Comparison of ENCODE assay signal across 20 cellular contexts in genomic region chr6:102736941-102737368, GRCh38.
DNase-seq lines count a peak whose midpoint lies in the region; ATAC-seq and TF ChIP-seq lines count a peak whose summit lies in the region.
"Had no signal": no experiment of that assay in that cellular context is flagged by ENCODE, and none has a peak within 500 bp of the region (broad histone marks: within the 10 kb centered on the region; RNA-seq: fewer than 3 reads in every experiment).

No MANE protein-coding gene starts in this region.

- peak overlapping the region; percentile 44 for H3K4me2 ChIP-seq in SK-N-SH
- peak overlapping the region; percentile 32 for H3K4me2 ChIP-seq in fibroblast of lung (ENCODE audit: extremely low read depth, insufficient read depth, low read length)
- peak overlapping the region; percentile 24 for H3K4me2 ChIP-seq in smooth muscle cell
- H3K4me2 ChIP-seq: BLaER1 treated with 17β-estradiol and CSF1 and Interleukin-3, amounts not matched to agents 10 nM and 100 nM had no signal

- H3K9me3 Mint-ChIP-seq in CD4-positive, alpha-beta T cell, result peaks cover 4% of the 10 kb centered on the region

- peaks cover 17% of the 10 kb centered on the region for H3F3A ChIP-seq in SK-N-SH (replicated peaks; ENCODE audit: insufficient read depth)
- H3F3A ChIP-seq in smooth muscle cell (ENCODE audit: low read depth), result no peaks in the 10 kb centered on the region

- no peak overlapping the region for H3K27ac Mint-ChIP-seq in CD4-positive, alpha-beta T cell
- H3K27ac Mint-ChIP-seq: T-cell had no signal

- TF ChIP-seq EP300 in SK-N-SH (IDR thresholded peaks at IDR 0.05; ENCODE audit: borderline replicate concordance in 1 of 2, low read depth in 1 of 2, low read length in 1 of 2), result peak in 1 of 2 experiments; percentile 12; a peak in 1 of 4 replicates

- no peaks in the 10 kb centered on the region; the same call in 1 of the 2 replicates for H3K9me2 ChIP-seq in SK-N-SH

- no peak overlapping the region for H3K4me3 Mint-ChIP-seq in CD4-positive, alpha-beta T cell
- H3K4me3 Mint-ChIP-seq: T-cell had no signal

- H3K79me2 ChIP-seq in SK-N-SH (ENCODE audit: insufficient read depth) (no peaks in the 10 kb centered on the region), fibroblast of lung (ENCODE audit: control insufficient read depth, insufficient read depth, low read length) (no peaks in the 10 kb centered on the region), smooth muscle cell (ENCODE audit: low read depth) (no peaks in the 10 kb centered on the region)

- no peaks in the 10 kb centered on the region for H3K27me3 Mint-ChIP-seq in CD4-positive, alpha-beta T cell
- H3K27me3 Mint-ChIP-seq: T-cell had no signal

- H2AFZ ChIP-seq in SK-N-SH (ENCODE audit: low read depth), result peak overlapping the region; percentile 90
- H2AFZ ChIP-seq in fibroblast of lung (ENCODE audit: low read length), result peak overlapping the region; percentile 71
- H2AFZ ChIP-seq in smooth muscle cell (ENCODE audit: low read depth), result peak overlapping the region; percentile 31

- H3K9ac ChIP-seq in SK-N-SH (no peak overlapping the region), fibroblast of lung (ENCODE audit: insufficient read depth, low read length) (no peak overlapping the region), smooth muscle cell (ENCODE audit: low read depth) (no peak overlapping the region)
- H3K9ac ChIP-seq: BLaER1 treated with 17β-estradiol and CSF1 and Interleukin-3, amounts not matched to agents 10 nM and 100 nM had no signal

- H3K27ac ChIP-seq in SK-N-SH (ENCODE audit: low read depth in 2 of 2, low read length in 1 of 2) (peak overlapping the region in 1 of 2 experiments; percentile 75; a peak in 2 of 4 replicates), fibroblast of lung (ENCODE audit: insufficient read depth, low read length) (peak overlapping the region; percentile 76), smooth muscle cell (ENCODE audit: low read depth) (peak overlapping the region; percentile 11)
- H3K27ac ChIP-seq in CD4-positive, alpha-beta T cell (ENCODE audit: low read depth, low read length), result no peak overlapping the region
- H3K27ac ChIP-seq: BLaER1 treated with 17β-estradiol and CSF1 and Interleukin-3, amounts not matched to agents 10 nM and 100 nM; WERI-Rb-1 had no signal

- H4K20me1 ChIP-seq in SK-N-SH (ENCODE audit: insufficient read depth) (no peaks in the 10 kb centered on the region), fibroblast of lung (ENCODE audit: control insufficient read depth, extremely low read depth, insufficient read depth, low read length) (no peaks in the 10 kb centered on the region), smooth muscle cell (ENCODE audit: low read depth) (no peaks in the 10 kb centered on the region)
- H4K20me1 ChIP-seq: BLaER1 treated with 17β-estradiol and CSF1 and Interleukin-3, amounts not matched to agents 10 nM and 100 nM had no signal

- POLR2A ChIA-PET in SK-N-SH (lab: Yijun Ruan, JAX), result no interaction called here
- POLR2A ChIA-PET in CD4-positive, alpha-beta T cell (lab: Charles Lee), result no interaction called here

- H3K4me1 Mint-ChIP-seq in CD4-positive, alpha-beta T cell (ENCODE audit: low read depth), result no peaks in the 10 kb centered on the region
- H3K4me1 Mint-ChIP-seq: T-cell had no signal

- no peak overlapping the region for H3K4me3 ChIP-seq in SK-N-SH (ENCODE audit: low read depth in 2 of 2, low read length in 1 of 2)
- H3K4me3 ChIP-seq in fibroblast of lung (replicated peaks in 1 of 4; ENCODE audit: control extremely low read depth in 1 of 4, insufficient read depth in 1 of 4, low read depth in 3 of 4, low read length in 4 of 4), result no peak overlapping the region
- no peak overlapping the region for H3K4me3 ChIP-seq in smooth muscle cell
- H3K4me3 ChIP-seq: BLaER1 treated with 17β-estradiol and CSF1 and Interleukin-3, amounts not matched to agents 10 nM and 100 nM had no signal

- H3K9me3 ChIP-seq in SK-N-SH, result no peaks in the 10 kb centered on the region
- no peaks in the 10 kb centered on the region for H3K9me3 ChIP-seq in fibroblast of lung (ENCODE audit: control insufficient read depth, insufficient read depth, low read depth, low read length)
- no peaks in the 10 kb centered on the region for H3K9me3 ChIP-seq in smooth muscle cell (replicated peaks; ENCODE audit: low read depth)
- H3K9me3 ChIP-seq in CD4-positive, alpha-beta T cell (ENCODE audit: control insufficient read depth, low read length), result no peaks in the 10 kb centered on the region
- H3K9me3 ChIP-seq: BLaER1 treated with 17β-estradiol and CSF1 and Interleukin-3, amounts not matched to agents 10 nM and 100 nM had no signal

- DNase-seq in ELR (ENCODE audit: low read depth), result peak; percentile 87
- DNase-seq in SK-N-SH, result no peak
- peak; percentile 77 for DNase-seq in fibroblast of lung (ENCODE audit: low read depth in 2 of 2)
- DNase-seq in smooth muscle cell (lab: John Stamatoyannopoulos, UW; ENCODE audit: unreplicated experiment), result no peak
- DNase-seq in CD4-positive, alpha-beta T cell, result no peak
- DNase-seq in activated gamma-delta T cell (lab: John Stamatoyannopoulos, UW), result no peak
- no peak for DNase-seq in hippocampal formation (lab: John Stamatoyannopoulos, UW)
- DNase-seq: cortex of kidney; DMS79; erythroblast; NCI-H1048; NCI-H2107; NCI-H526; right cardiac atrium; stimulated activated CD4-positive, alpha-beta T cell treated with anti-CD3 and anti-CD28 coated beads, Interleukin-1b, Interleukin-23, amount 100 ng/mL, for 48 hours; substantia nigra; T-cell; WERI-Rb-1 had no signal

- H3K36me3 ChIP-seq in SK-N-SH (replicated peaks in 1 of 2; ENCODE audit: control insufficient read depth in 1 of 2, insufficient read depth in 2 of 2, low read length in 1 of 2) (no peaks in the 10 kb centered on the region), fibroblast of lung (ENCODE audit: control insufficient read depth, insufficient read depth, low read length) (no peaks in the 10 kb centered on the region), smooth muscle cell (ENCODE audit: low read depth) (no peaks in the 10 kb centered on the region)
- H3K36me3 ChIP-seq: BLaER1 treated with 17β-estradiol and CSF1 and Interleukin-3, amounts not matched to agents 10 nM and 100 nM; WERI-Rb-1 had no signal

- intact Hi-C loops in CD4-positive, alpha-beta T cell (cut with DNase I, micrococcal nuclease), result no loop called here

- CTCF ChIA-PET in SK-N-SH (lab: Yijun Ruan, JAX), result no interaction called here
- CTCF ChIA-PET in CD4-positive, alpha-beta T cell (lab: Charles Lee), result no interaction called here

- H3K4me1 ChIP-seq in SK-N-SH (ENCODE audit: control insufficient read depth in 1 of 2, insufficient read depth in 2 of 2, low read depth in 1 of 2, low read length in 1 of 2) (peaks cover 0 to 11% of the 10 kb centered on the region in 2 experiments; a peak in 1 of 4 replicates), fibroblast of lung (ENCODE audit: control insufficient read depth, extremely low read depth, insufficient read depth, low read length) (no peaks in the 10 kb centered on the region), smooth muscle cell (ENCODE audit: low read depth) (no peaks in the 10 kb centered on the region)
- H3K4me1 ChIP-seq: BLaER1 treated with 17β-estradiol and CSF1 and Interleukin-3, amounts not matched to agents 10 nM and 100 nM had no signal

- no peak for TF ChIP-seq CTCF in SK-N-SH (IDR thresholded peaks at IDR 0.05)
- no peak for TF ChIP-seq CTCF in fibroblast of lung (conservative IDR thresholded peaks at IDR 0.05 in 1 of 2, IDR thresholded peaks at IDR 0.05 in 1 of 2; ENCODE audit: low read depth in 1 of 2, low read length in 2 of 2)
- TF ChIP-seq CTCF in smooth muscle cell (IDR thresholded peaks at IDR 0.05; ENCODE audit: borderline replicate concordance, insufficient read depth, poor library complexity, severe bottlenecking), result no peak
- no peak for TF ChIP-seq CTCF in CD4-positive, alpha-beta T cell (IDR thresholded peaks at IDR 0.05)

- ATAC-seq in CD4-positive, alpha-beta T cell (ENCODE audit: poor library complexity), result no peak
- no peak for ATAC-seq in GM19467 (IDR thresholded peaks at IDR 0.05; ENCODE audit: unreplicated experiment)
- ATAC-seq: right cardiac atrium, T-cell had no signal

- H3K36me3 Mint-ChIP-seq in CD4-positive, alpha-beta T cell (ENCODE audit: low read depth), result no peaks in the 10 kb centered on the region
- H3K36me3 Mint-ChIP-seq: T-cell had no signal

- no peak for TF ChIP-seq RAD21 in SK-N-SH (IDR thresholded peaks at IDR 0.05; ENCODE audit: low read length)

- WGBS in SK-N-SH (ENCODE audit: low lambda C conversion rate), result 8% methylated on average over 2 of the region's 2 CpGs
- WGBS in smooth muscle cell (ENCODE audit: low lambda C conversion rate), result 48% methylated on average over 2 of the region's 2 CpGs

- H3K27me3 ChIP-seq in SK-N-SH (ENCODE audit: insufficient read depth), result no peaks in the 10 kb centered on the region
- H3K27me3 ChIP-seq in fibroblast of lung (ENCODE audit: control insufficient read depth, insufficient read depth, low read length), result no peaks in the 10 kb centered on the region
- H3K27me3 ChIP-seq in smooth muscle cell (ENCODE audit: low read depth), result no peaks in the 10 kb centered on the region
- no peaks in the 10 kb centered on the region for H3K27me3 ChIP-seq in CD4-positive, alpha-beta T cell (ENCODE audit: control insufficient read depth, insufficient read depth, low read length)
- H3K27me3 ChIP-seq: BLaER1 treated with 17β-estradiol and CSF1 and Interleukin-3, amounts not matched to agents 10 nM and 100 nM had no signal

TF ChIP-seq in SK-N-SH, 30 proteins besides CTCF, POLR2A, EP300 and RAD21 (continues in another document):
- TF ChIP-seq GABPA (IDR thresholded peaks at IDR 0.05; ENCODE audit: low read depth) (no peak), FOXJ3 (CRISPR knock-in tag; IDR thresholded peaks at IDR 0.05) (no peak), POLR2AphosphoS5 (IDR thresholded peaks at IDR 0.05; ENCODE audit: low read depth, low read length) (no peak), ELF1 (IDR thresholded peaks at IDR 0.05) (no peak), FOXM1 (IDR thresholded peaks at IDR 0.05; ENCODE audit: low read depth) (no peak), MAX (IDR thresholded peaks at IDR 0.05; ENCODE audit: low read depth) (no peak), RCOR1 (IDR thresholded peaks at IDR 0.05; ENCODE audit: low read length) (no peak), CHD2 (IDR thresholded peaks at IDR 0.05; ENCODE audit: low read length, partially characterized antibody) (no peak), NFIC (IDR thresholded peaks at IDR 0.05; ENCODE audit: borderline replicate concordance) (no peak)

Comparison
In these comparisons a context has a peak if more than half of its experiments do, and no peak if none do; other contexts are left out.
1. DNase-seq: peak in ELR (single experiment) and fibroblast of lung (2 of 2); none in SK-N-SH (single experiment), smooth muscle cell (single experiment), CD4-positive, alpha-beta T cell (0 of 10), activated gamma-delta T cell (single experiment) and hippocampal formation (0 of 2).
2. H2AFZ ChIP-seq: peak in every context shown above with its lines; median percentile 90 in SK-N-SH; 71 in fibroblast of lung; 31 in smooth muscle cell.
3. Peak in every context shown above with its lines, with median percentiles within 50 percentile points of each other: H3K4me2 ChIP-seq.